Comparison of ENCODE assay signal across 9 cellular contexts in the genomic region with DNA sequence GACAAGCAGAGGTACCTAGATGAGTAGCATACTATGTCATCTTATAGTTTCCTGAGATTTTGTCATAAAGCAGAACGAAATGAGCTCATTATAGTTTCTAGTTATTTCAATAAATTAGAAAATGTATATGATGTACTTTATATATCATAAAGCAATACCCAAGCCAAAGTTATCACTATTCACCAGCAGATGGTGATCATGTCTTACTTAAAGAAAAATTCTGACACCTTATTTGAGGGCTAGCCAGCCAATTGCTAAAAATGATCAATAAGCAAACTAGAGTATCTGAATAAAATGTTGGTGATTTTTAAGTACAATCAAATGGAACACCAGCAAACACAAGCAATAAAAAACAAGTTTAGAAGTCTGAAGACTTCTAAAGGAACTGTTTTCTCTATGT. TPM values are rescaled to one million over a fixed set of nuclear protein-coding genes. Genes with fewer than 3 reads are reported as not detected.
DNase-seq lines count a peak whose midpoint lies in the region; ATAC-seq, FAIRE-seq and TF ChIP-seq lines count a peak whose summit lies in the region.
"Had no signal": no experiment of that assay in that cellular context is flagged by ENCODE, and none has a peak within 500 bp of the region (broad histone marks: within the 10 kb centered on the region; RNA-seq: fewer than 3 reads in every experiment).

No MANE protein-coding gene starts in this region.

- no peaks in the 10 kb centered on the region for H3K4me1 ChIP-seq in psoas muscle

- ATAC-seq in psoas muscle (peak in 1 of 4 donors; percentile 49), GM21786 (IDR thresholded peaks at IDR 0.05; ENCODE audit: unreplicated experiment) (no peak)

- no peaks in the 10 kb centered on the region for H3K27me3 ChIP-seq in psoas muscle (ENCODE audit: insufficient read depth in 3 of 3, low read length in 2 of 3)

- no peak overlapping the region for H3K27ac ChIP-seq in psoas muscle

- 90 to 91% (median 90%) methylated on average over 1 of the region's 1 CpG for WGBS in psoas muscle, 3 donors

- no peak overlapping the region for H3K4me3 ChIP-seq in psoas muscle

- DNase-seq in SHP77 (lab: John Stamatoyannopoulos, UW) (peak; percentile 4 to 15), SHP77 treated with DMSO at 0.1 percent for 48 hours (lab: John Stamatoyannopoulos, UW) (no peak), NCI-H146 treated with DMSO at 0.1 percent for 48 hours (lab: John Stamatoyannopoulos, UW; ENCODE audit: unreplicated experiment) (peak; percentile 3), psoas muscle (no peak), NK-92 (lab: John Stamatoyannopoulos, UW; ENCODE audit: unreplicated experiment) (no peak), GM12892 (ENCODE audit: insufficient read length) (no peak)
- DNase-seq in central memory CD4-positive, alpha-beta T cell: peak; percentile 9
- DNase-seq: GOT3 had no signal

- peak; percentile 45 for TF ChIP-seq CTCF in psoas muscle (IDR thresholded peaks at IDR 0.05)

- H3K36me3 ChIP-seq in psoas muscle (ENCODE audit: insufficient read depth in 1 of 2, low read depth in 1 of 2): peaks cover 0 to 5% of the 10 kb centered on the region in 2 donors

- intact Hi-C loops in psoas muscle (cut with DNase I): loop anchor here in 1 of 2 donors (10.0 kb wide), 1 partner anchor 268 kb away; no protein-coding TSS in a partner anchor

- no peaks in the 10 kb centered on the region for H3K9me3 ChIP-seq in psoas muscle

- TF ChIP-seq POLR2A in GM12892 (IDR thresholded peaks at IDR 0.05; ENCODE audit: low read depth, low read length): no peak

- FAIRE-seq in GM12892 (lab: Jason Lieb, UNC): no peak

RNA-seq across cellular contexts. Expression of a gene that starts 44.1 kb away (rescaled TPM):
- 10 to 100 TPM; 30.0 to 34.8 (median 32.4) TPM for total RNA-seq in psoas muscle
- 10 to 100 TPM in 1 of 3 donors, 1 to 10 TPM in 2; 2.7 to 18.5 (median 6.9) TPM for polyA plus RNA-seq in psoas muscle
- 25.7 TPM for polyA plus RNA-seq in GM12892 (2012; ENCODE audit: missing spikeins)

RNA-seq across cellular contexts. Expression of a gene that starts 44.5 kb away (rescaled TPM):
- 10 to 100 TPM; 54.5 to 70.1 (median 61.3) TPM for total RNA-seq in psoas muscle
- polyA plus RNA-seq in psoas muscle: 100 to 1,000 TPM in 1 of 3 donors, 10 to 100 TPM in 2; 93.4 to 160 (median 99.8) TPM
- 17.0 TPM for polyA plus RNA-seq in GM12892 (2012; ENCODE audit: missing spikeins)

Comparison
In these comparisons a context has a peak if more than half of its experiments do, and no peak if none do; other contexts are left out.
1. DNase-seq: peak in SHP77 (2 of 2), NCI-H146 treated with DMSO at 0.1 percent for 48 hours (single experiment) and central memory CD4-positive, alpha-beta T cell (single experiment); none in SHP77 treated with DMSO at 0.1 percent for 48 hours (single experiment), psoas muscle (0 of 2), NK-92 (single experiment) and GM12892 (single experiment).